Comparison of ENCODE assay signal across 1 cellular context in genomic region chr12:101459642-101460346, GRCh38.
TF ChIP-seq lines count a peak whose summit lies in the region.

No MANE protein-coding gene starts in this region.

TF ChIP-seq in K562, 482 proteins besides CTCF, POLR2A, EP300 and RAD21 (continued from another document):
- TF ChIP-seq PBX2 (CRISPR knock-in tag; IDR thresholded peaks at IDR 0.05; ENCODE audit: low read depth) (no peak), PBX2 (tag; conservative IDR thresholded peaks at IDR 0.05; ENCODE audit: low read depth) (no peak), BACH1 (tag; IDR thresholded peaks at IDR 0.05) (no peak), TCF3 (CRISPR knock-in tag; IDR thresholded peaks at IDR 0.05) (peak; percentile 27; the same call in 1 of the 2 replicates), ARID1B (IDR thresholded peaks at IDR 0.05) (peak; percentile 63)
TF ChIP-seq in K562: peak in this region for 16.
